ENCODE assay signal across 8 cellular contexts in the genomic region with DNA sequence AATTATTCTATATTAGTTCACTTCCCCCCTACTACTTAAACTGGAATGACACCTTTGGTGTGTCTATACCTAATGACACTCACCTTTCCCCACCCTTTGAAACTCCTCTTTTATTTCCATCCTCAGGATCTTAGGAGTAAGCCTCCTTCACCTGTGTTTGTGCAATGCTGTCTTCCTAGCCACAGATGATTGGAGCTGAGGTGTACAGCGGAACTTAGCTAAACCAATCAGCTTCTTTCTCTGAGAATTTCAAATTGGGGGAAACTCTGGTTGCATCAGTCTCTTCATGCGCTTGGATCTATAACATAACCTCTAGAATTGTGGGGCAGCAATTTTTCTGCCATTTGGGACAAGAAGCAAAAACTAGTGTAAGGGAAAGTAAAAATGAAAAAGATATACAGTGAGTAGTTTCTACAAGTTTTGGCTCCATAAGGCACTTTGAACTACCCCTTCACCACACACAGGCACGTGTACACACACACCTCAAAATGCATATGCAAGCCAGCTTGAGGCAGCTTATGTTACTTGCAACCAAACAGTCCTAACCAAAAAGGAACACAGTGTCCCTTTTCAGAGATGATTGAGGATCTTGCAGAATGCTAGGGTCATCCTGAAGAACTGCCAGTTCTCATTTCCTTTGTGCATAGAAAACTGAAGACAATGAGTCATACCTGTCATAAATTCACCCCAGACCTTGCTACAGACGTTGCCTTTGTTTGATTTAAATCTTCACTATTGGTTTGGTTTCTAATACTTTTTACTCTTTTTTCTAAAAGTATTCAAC. TPM values are rescaled to one million over a fixed set of nuclear protein-coding genes. Genes with fewer than 3 reads are reported as not detected.
DNase-seq lines count a peak whose midpoint lies in the region; ATAC-seq lines count a peak whose summit lies in the region.

No MANE protein-coding gene starts in this region.

- ATAC-seq in GM18508 (IDR thresholded peaks at IDR 0.05; ENCODE audit: insufficient read depth, unreplicated experiment) (peak; percentile 68), HG02798 (IDR thresholded peaks at IDR 0.05; ENCODE audit: poor library complexity, unreplicated experiment) (peak; percentile 72), left colon (peak; percentile 76)

- intact Hi-C loops in left colon (cut with DNase I, micrococcal nuclease), result no loop called here

- peak; percentile 25 for DNase-seq in RKO (ENCODE audit: low spot score)
- no peak for DNase-seq in left colon
- DNase-seq in effector CD4-positive, alpha-beta T cell, result no peak
- DNase-seq in DMS 273 (lab: John Stamatoyannopoulos, UW; ENCODE audit: unreplicated experiment), result no peak
- DNase-seq in AG20443 (ENCODE audit: low spot score), result no peak
- no peak for DNase-seq in 8988T

RNA-seq across cellular contexts. Expression of a gene that starts 36.0 kb away (rescaled TPM):
- total RNA-seq in left colon, result 1 to 10 TPM; 2.3 to 2.9 TPM
